34 cellular contexts compared by ENCODE assay signal in the genomic region with DNA sequence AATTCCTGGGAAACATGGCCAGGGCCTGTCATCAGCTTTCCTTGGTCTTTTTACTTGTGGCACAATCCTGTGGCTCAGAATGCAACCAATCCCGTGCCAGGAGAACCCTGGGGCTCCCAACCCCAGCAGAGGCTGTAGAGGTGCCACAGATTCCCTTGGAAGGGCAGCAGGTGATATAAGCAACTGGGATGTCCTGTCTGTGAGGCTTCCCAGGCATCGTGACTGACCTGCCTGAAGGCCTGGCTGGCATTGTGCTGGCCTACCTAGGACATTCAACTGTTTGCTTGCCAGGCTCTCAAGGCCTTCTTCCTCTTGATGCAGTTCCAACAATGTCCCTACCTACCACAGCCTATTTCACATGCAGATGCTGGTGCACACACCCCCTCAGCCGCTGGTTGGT.
"Had no signal": no experiment of that assay in that cellular context is flagged by ENCODE, and none has a peak within 500 bp of the region (broad histone marks: within the 10 kb centered on the region; RNA-seq: fewer than 3 reads in every experiment).

No MANE protein-coding gene starts in this region.

- H3K27me3 Mint-ChIP-seq: activated B cell treated with CpG ODN at 0.5 μM for 24 hours; activated CD4-positive, alpha-beta memory T cell treated with anti-CD3 and anti-CD28 coated beads for 36 hours; activated CD4-positive, alpha-beta T cell treated with anti-CD3 and anti-CD28 coated beads, Interleukin-2, amount 10 ng/mL, durations not matched to agents 24 days and 14 days; activated CD8-positive, alpha-beta T cell treated with anti-CD3 and anti-CD28 coated beads for 36 hours; activated naive CD4-positive, alpha-beta T cell treated with anti-CD3 and anti-CD28 coated beads, Interleukin-2, amount 50 U/mL, for 24 hours; activated naive CD8-positive, alpha-beta T cell; activated naive CD8-positive, alpha-beta T cell treated with anti-CD3 and anti-CD28 coated beads, Interleukin-2, amount 10 ng/mL, durations not matched to agents 7 days and 5 days; activated naive CD8-positive, alpha-beta T cell treated with anti-CD3 and anti-CD28 coated beads, Interleukin-2, amount 50 U/mL, for 24 hours; activated T-helper 17 cell treated with anti-CD3 and anti-CD28 coated beads, Interleukin-2, amount 50 U/mL, for 72 hours had no signal

- H3K4me3 ChIP-seq: ascending aorta, cardiac muscle cell had no signal

- H3K4me1 ChIP-seq: ascending aorta had no signal

- ATAC-seq: activated CD8-positive, alpha-beta T cell treated with anti-CD3 and anti-CD28 coated beads for 36 hours; activated naive CD8-positive, alpha-beta T cell treated with anti-CD3 and anti-CD28 coated beads, Interleukin-2, amount 50 U/mL, for 24 hours; activated T-cell treated with anti-CD3 and anti-CD28 coated beads, Interleukin-2, amount 50 U/mL, for 4 hours; activated T-cell treated with anti-CD3 and anti-CD28 coated beads, Interleukin-2, amount 50 U/mL, for 72 hours; activated T-helper 17 cell treated with anti-CD3 and anti-CD28 coated beads, Interleukin-2, amount 50 U/mL, for 72 hours had no signal

- H3K36me3 Mint-ChIP-seq: activated naive CD4-positive, alpha-beta T cell treated with anti-CD3 and anti-CD28 coated beads, Interleukin-2, amount 10 ng/mL, durations not matched to agents 7 days and 5 days; activated naive CD8-positive, alpha-beta T cell had no signal

- H3K4me1 Mint-ChIP-seq: activated B cell treated with CpG ODN at 0.5 μM for 24 hours; activated CD4-positive, alpha-beta T cell treated with anti-CD3 and anti-CD28 coated beads, Interleukin-2, amount 10 ng/mL, durations not matched to agents 24 days and 14 days; activated naive CD4-positive, alpha-beta T cell treated with anti-CD3 and anti-CD28 coated beads, Interleukin-2, amount 10 ng/mL, durations not matched to agents 7 days and 5 days; activated naive CD4-positive, alpha-beta T cell treated with anti-CD3 and anti-CD28 coated beads, Interleukin-2, amount 50 U/mL, for 24 hours; activated naive CD8-positive, alpha-beta T cell treated with anti-CD3 and anti-CD28 coated beads, Interleukin-2, amount 10 ng/mL, durations not matched to agents 7 days and 5 days; activated naive CD8-positive, alpha-beta T cell treated with anti-CD3 and anti-CD28 coated beads, Interleukin-2, amount 50 U/mL, for 24 hours; activated T-helper 17 cell treated with anti-CD3 and anti-CD28 coated beads, Interleukin-2, amount 50 U/mL, for 72 hours; brain had no signal

- H3K27me3 ChIP-seq: ascending aorta, cardiac muscle cell had no signal

- DNase-seq: activated B cell treated with CpG ODN at 0.5 μM for 24 hours; activated CD4-positive, alpha-beta memory T cell treated with anti-CD3 and anti-CD28 coated beads for 36 hours; activated CD4-positive, alpha-beta T cell treated with anti-CD3 and anti-CD28 coated beads for 4 hours; activated CD4-positive, alpha-beta T cell treated with anti-CD3 and anti-CD28 coated beads, Interleukin-2, amount 10 ng/mL, durations not matched to agents 24 days and 14 days; activated CD4-positive, alpha-beta T cell treated with anti-CD3 and anti-CD28 coated beads, Interleukin-2, amount 50 U/mL, for 1 hour; activated CD4-positive, alpha-beta T cell treated with anti-CD3 and anti-CD28 coated beads, Interleukin-2, amount 50 U/mL, for 4 hours; activated CD4-positive, CD25-positive, alpha-beta regulatory T cell treated with anti-CD3 and anti-CD28 coated beads, Interleukin-2, amount 50 U/mL, for 72 hours; activated CD8-positive, alpha-beta memory T cell treated with anti-CD3 and anti-CD28 coated beads, Interleukin-2, amount 50 U/mL, for 4 hours; activated CD8-positive, alpha-beta T cell treated with anti-CD3 and anti-CD28 coated beads for 36 hours; activated effector memory CD4-positive, alpha-beta T cell treated with anti-CD3 and anti-CD28 coated beads, Interleukin-2, amount 50 U/mL, for 16 hours; activated naive CD4-positive, alpha-beta T cell treated with anti-CD3 and anti-CD28 coated beads, Interleukin-2, amount 10 ng/mL, durations not matched to agents 7 days and 5 days; activated naive CD4-positive, alpha-beta T cell treated with Interleukin-2 at 50 U/mL for 16 hours; activated naive CD8-positive, alpha-beta T cell treated with anti-CD3 and anti-CD28 coated beads, Interleukin-2, amount 10 ng/mL, durations not matched to agents 7 days and 5 days; activated naive CD8-positive, alpha-beta T cell treated with anti-CD3 and anti-CD28 coated beads, Interleukin-2, amount 50 U/mL, for 24 hours; activated T-cell treated with anti-CD3 and anti-CD28 coated beads for 4 hours; activated T-cell treated with anti-CD3 and anti-CD28 coated beads, Interleukin-2, amount 50 U/mL, for 1 hour; activated T-cell treated with anti-CD3 and anti-CD28 coated beads, Interleukin-2, amount 50 U/mL, for 4 hours; activated T-cell treated with anti-CD3 and anti-CD28 coated beads, Interleukin-2, amount 50 U/mL, for 72 hours; amygdala; anterior cingulate cortex; caudate nucleus; T-helper 1 cell; T-helper 2 cell; T-helper 9 cell had no signal

- H3K27ac ChIP-seq: ascending aorta, cardiac muscle cell, VCaP had no signal

- H3K9me3 ChIP-seq: ascending aorta had no signal

- H3K9me3 Mint-ChIP-seq: activated B cell treated with CpG ODN at 0.5 μM for 24 hours; activated CD4-positive, alpha-beta memory T cell treated with anti-CD3 and anti-CD28 coated beads for 36 hours; activated CD4-positive, alpha-beta T cell treated with anti-CD3 and anti-CD28 coated beads, Interleukin-2, amount 10 ng/mL, durations not matched to agents 24 days and 14 days; activated CD8-positive, alpha-beta T cell treated with anti-CD3 and anti-CD28 coated beads for 36 hours; activated naive CD4-positive, alpha-beta T cell treated with anti-CD3 and anti-CD28 coated beads, Interleukin-2, amount 10 ng/mL, durations not matched to agents 7 days and 5 days; activated naive CD4-positive, alpha-beta T cell treated with anti-CD3 and anti-CD28 coated beads, Interleukin-2, amount 50 U/mL, for 24 hours; activated naive CD8-positive, alpha-beta T cell treated with anti-CD3 and anti-CD28 coated beads, Interleukin-2, amount 10 ng/mL, durations not matched to agents 7 days and 5 days; activated naive CD8-positive, alpha-beta T cell treated with anti-CD3 and anti-CD28 coated beads, Interleukin-2, amount 50 U/mL, for 24 hours; activated T-cell treated with anti-CD3 and anti-CD28 coated beads, Interleukin-2, amount 50 U/mL, for 4 hours; activated T-cell treated with anti-CD3 and anti-CD28 coated beads, Interleukin-2, amount 50 U/mL, for 72 hours; activated T-helper 1 cell treated with anti-CD3 and anti-CD28 coated beads, Interleukin-12 subunit alpha, Interleukin-12 subunit beta, Interleukin-2, Interleukin-4 antibody, amounts not matched to agents 30 ng/mL and 10 ng/mL and 1 ng/mL, durations not matched to agents 14 hours and 24 hours and 36 hours; activated T-helper 17 cell treated with anti-CD3 and anti-CD28 coated beads, Interleukin-2, amount 50 U/mL, for 72 hours; brain; T-helper 1 cell treated with Interleukin-12 subunit alpha and Interleukin-12 subunit beta and Interleukin-4 antibody, amounts not matched to agents 30 μg/mL and 1 μg/mL, for 36 hours; T-helper 2 cell treated with Interferon-gamma antibody and Interleukin-4, amounts not matched to agents 5 μg/mL and 100 μg/mL, for 36 hours had no signal

- H3K36me3 ChIP-seq: cardiac muscle cell had no signal

- H3K27ac Mint-ChIP-seq: activated B cell treated with CpG ODN at 0.5 μM for 24 hours; activated CD4-positive, alpha-beta memory T cell treated with anti-CD3 and anti-CD28 coated beads for 36 hours; activated CD4-positive, alpha-beta T cell treated with anti-CD3 and anti-CD28 coated beads, Interleukin-2, amount 10 ng/mL, durations not matched to agents 24 days and 14 days; activated CD8-positive, alpha-beta T cell treated with anti-CD3 and anti-CD28 coated beads for 36 hours; activated naive CD4-positive, alpha-beta T cell treated with anti-CD3 and anti-CD28 coated beads, Interleukin-2, amount 10 ng/mL, durations not matched to agents 7 days and 5 days; activated naive CD4-positive, alpha-beta T cell treated with anti-CD3 and anti-CD28 coated beads, Interleukin-2, amount 50 U/mL, for 24 hours; activated naive CD8-positive, alpha-beta T cell; activated naive CD8-positive, alpha-beta T cell treated with anti-CD3 and anti-CD28 coated beads, Interleukin-2, amount 10 ng/mL, durations not matched to agents 7 days and 5 days; activated naive CD8-positive, alpha-beta T cell treated with anti-CD3 and anti-CD28 coated beads, Interleukin-2, amount 50 U/mL, for 24 hours; activated T-cell treated with anti-CD3 and anti-CD28 coated beads, Interleukin-2, amount 50 U/mL, for 72 hours; activated T-helper 1 cell treated with anti-CD3 and anti-CD28 coated beads, Interleukin-12 subunit alpha, Interleukin-12 subunit beta, Interleukin-2, Interleukin-4 antibody, amounts not matched to agents 30 ng/mL and 10 ng/mL and 1 ng/mL, durations not matched to agents 14 hours and 24 hours and 36 hours; activated T-helper 17 cell treated with anti-CD3 and anti-CD28 coated beads, Interleukin-2, amount 50 U/mL, for 72 hours; brain; T-helper 1 cell treated with Interleukin-12 subunit alpha and Interleukin-12 subunit beta and Interleukin-4 antibody, amounts not matched to agents 30 μg/mL and 1 μg/mL, for 36 hours; T-helper 2 cell treated with Interferon-gamma antibody and Interleukin-4, amounts not matched to agents 5 μg/mL and 100 μg/mL, for 36 hours had no signal

- H3K4me3 Mint-ChIP-seq: activated B cell treated with CpG ODN at 0.5 μM for 24 hours; activated CD4-positive, alpha-beta memory T cell treated with anti-CD3 and anti-CD28 coated beads for 36 hours; activated CD4-positive, alpha-beta T cell treated with anti-CD3 and anti-CD28 coated beads, Interleukin-2, amount 10 ng/mL, durations not matched to agents 24 days and 14 days; activated CD8-positive, alpha-beta T cell treated with anti-CD3 and anti-CD28 coated beads for 36 hours; activated naive CD4-positive, alpha-beta T cell treated with anti-CD3 and anti-CD28 coated beads, Interleukin-2, amount 10 ng/mL, durations not matched to agents 7 days and 5 days; activated naive CD4-positive, alpha-beta T cell treated with anti-CD3 and anti-CD28 coated beads, Interleukin-2, amount 50 U/mL, for 24 hours; activated naive CD8-positive, alpha-beta T cell; activated naive CD8-positive, alpha-beta T cell treated with anti-CD3 and anti-CD28 coated beads, Interleukin-2, amount 10 ng/mL, durations not matched to agents 7 days and 5 days; activated naive CD8-positive, alpha-beta T cell treated with anti-CD3 and anti-CD28 coated beads, Interleukin-2, amount 50 U/mL, for 24 hours; activated T-cell treated with anti-CD3 and anti-CD28 coated beads, Interleukin-2, amount 50 U/mL, for 4 hours; activated T-cell treated with anti-CD3 and anti-CD28 coated beads, Interleukin-2, amount 50 U/mL, for 72 hours; activated T-helper 1 cell treated with anti-CD3 and anti-CD28 coated beads, Interleukin-12 subunit alpha, Interleukin-12 subunit beta, Interleukin-2, Interleukin-4 antibody, amounts not matched to agents 30 ng/mL and 10 ng/mL and 1 ng/mL, durations not matched to agents 14 hours and 24 hours and 36 hours; activated T-helper 17 cell treated with anti-CD3 and anti-CD28 coated beads, Interleukin-2, amount 50 U/mL, for 72 hours; brain; T-helper 1 cell treated with Interleukin-12 subunit alpha and Interleukin-12 subunit beta and Interleukin-4 antibody, amounts not matched to agents 30 μg/mL and 1 μg/mL, for 36 hours; T-helper 2 cell treated with Interferon-gamma antibody and Interleukin-4, amounts not matched to agents 5 μg/mL and 100 μg/mL, for 36 hours had no signal
